ENCODE assay signal across 9 cellular contexts in the genomic region with DNA sequence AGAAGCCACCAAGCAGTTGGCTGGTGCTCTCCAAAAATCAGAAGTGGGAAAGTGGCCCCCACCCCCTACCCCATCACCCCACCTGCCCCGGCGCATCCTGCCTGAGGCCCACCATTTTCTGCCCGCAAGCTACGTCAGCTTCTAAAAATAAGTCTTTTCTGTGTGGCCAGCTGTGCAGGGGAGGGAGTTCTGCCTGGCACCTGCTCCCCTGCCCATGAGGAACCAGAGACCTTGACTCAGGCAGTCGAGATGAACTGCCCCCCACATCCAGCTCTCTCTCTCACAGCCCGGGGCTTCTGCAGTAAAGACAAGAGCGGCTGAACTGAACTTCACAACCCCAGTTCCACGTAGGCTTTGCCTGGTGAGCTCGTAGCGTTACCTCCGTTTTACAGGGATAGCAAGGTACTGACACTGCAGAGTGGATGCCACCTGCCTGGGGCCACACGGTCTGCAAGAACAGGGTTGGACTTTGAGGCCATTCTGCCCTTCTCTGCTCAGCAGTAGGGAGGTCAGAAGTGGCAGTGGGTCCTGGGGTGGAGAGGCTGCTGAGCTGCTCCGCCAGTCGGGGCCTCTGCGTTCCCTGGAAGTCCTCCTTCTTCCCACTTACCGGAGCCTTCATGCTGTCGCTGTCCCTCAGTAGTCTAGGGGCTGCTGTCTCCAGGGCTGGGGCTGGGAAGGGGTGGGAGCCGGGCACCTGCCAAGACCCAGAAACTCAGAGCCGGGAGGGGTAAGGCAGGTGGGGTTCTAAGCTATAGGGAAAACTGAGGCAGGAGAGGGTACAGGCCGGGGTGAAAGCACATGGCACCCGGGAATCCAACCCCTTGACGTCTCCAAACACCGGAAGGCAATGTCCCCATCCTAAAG. TPM values are rescaled to one million over a fixed set of nuclear protein-coding genes. Genes with fewer than 3 reads are reported as not detected.
DNase-seq lines count a peak whose midpoint lies in the region; ATAC-seq, FAIRE-seq and TF ChIP-seq lines count a peak whose summit lies in the region.
"Had no signal": no experiment of that assay in that cellular context is flagged by ENCODE, and none has a peak within 500 bp of the region (broad histone marks: within the 10 kb centered on the region; RNA-seq: fewer than 3 reads in every experiment).

No MANE protein-coding gene starts in this region.

- H3K9me3 ChIP-seq in gastroesophageal sphincter: no peaks in the 10 kb centered on the region
- no peaks in the 10 kb centered on the region for H3K9me3 ChIP-seq in gastrocnemius medialis

- no peak for TF ChIP-seq CTCF in VCaP (conservative IDR thresholded peaks at IDR 0.05)
- TF ChIP-seq CTCF in gastroesophageal sphincter (IDR thresholded peaks at IDR 0.05): no peak
- TF ChIP-seq CTCF in gastrocnemius medialis (IDR thresholded peaks at IDR 0.05 in 4 of 5, conservative IDR thresholded peaks at IDR 0.05 in 1 of 5): no peak

- H3K4me3 ChIP-seq in ACC112 (ENCODE audit: low read depth, low read length) (peak overlapping the region; percentile 81), gastroesophageal sphincter (peak overlapping the region; percentile 45 to 64), gastrocnemius medialis (peak overlapping the region; percentile 58 to 75 (median 70))

- H2AFZ ChIP-seq in ACC112 (ENCODE audit: low read length, unreplicated experiment): peak overlapping the region; percentile 11

- TF ChIP-seq POLR2A in gastroesophageal sphincter (IDR thresholded peaks at IDR 0.05): no peak
- peak in 1 of 2 donors; percentile 22 for TF ChIP-seq POLR2A in gastrocnemius medialis (IDR thresholded peaks at IDR 0.05)

- intact Hi-C loops in gastrocnemius medialis (cut with DNase I; ENCODE audit: low total_unique reads): loop anchor here (2.0 to 10.0 kb wide), 3 partner anchors 39 to 691 kb away; partner anchors contain the start of genes AK1 and CDK9
- intact Hi-C loops in left colon (cut with DNase I, micrococcal nuclease): loop anchor here in 1 of 2 donors (10.0 kb wide), 1 partner anchor 131 kb away; the partner anchor contains the start of gene CDK9

- TF ChIP-seq EP300 in gastroesophageal sphincter (IDR thresholded peaks at IDR 0.05): no peak

- no peaks in the 10 kb centered on the region for H3K36me3 ChIP-seq in ACC112 (ENCODE audit: insufficient read depth, low read length)
- peaks cover 0 to 35% of the 10 kb centered on the region in 2 donors for H3K36me3 ChIP-seq in gastroesophageal sphincter
- H3K36me3 ChIP-seq in gastrocnemius medialis: peaks cover 0 to 19% of the 10 kb centered on the region in 2 donors

- H3K4me1 ChIP-seq in ACC112 (ENCODE audit: control insufficient read depth, insufficient read depth, low read length, unreplicated experiment) (peaks cover 42% of the 10 kb centered on the region), gastroesophageal sphincter (peaks cover 0 to 56% (median 29%) of the 10 kb centered on the region in 3 donors), gastrocnemius medialis (peaks cover 20 to 23% of the 10 kb centered on the region in 2 donors)

- DNase-seq in GM19239 (ENCODE audit: insufficient read length, low spot score): no peak
- DNase-seq in gastrocnemius medialis: peak in 1 of 2 donors; percentile 54
- DNase-seq in left colon: no peak
- no peak for DNase-seq in NCI-H526 treated with DMSO at 0.1 percent for 48 hours (lab: John Stamatoyannopoulos, UW)

- WGBS in gastroesophageal sphincter (ENCODE audit: low coverage in 1 of 2), 2 donors: 20% methylated on average over 1 of the region's 23 CpGs; no CpG with 5 or more reads in 1 of the 2 donors

- no peak for ATAC-seq in gastroesophageal sphincter
- peak; percentile 16 for ATAC-seq in gastrocnemius medialis
- ATAC-seq in left colon: no peak
- no peak for ATAC-seq in GM18858 (IDR thresholded peaks at IDR 0.05; ENCODE audit: unreplicated experiment)

- peaks cover 25% of the 10 kb centered on the region for H3K79me2 ChIP-seq in ACC112 (ENCODE audit: control insufficient read depth, insufficient read depth, low read length, unreplicated experiment)

- H3K27me3 ChIP-seq in ACC112 (ENCODE audit: insufficient read depth, low read length) (no peaks in the 10 kb centered on the region), gastroesophageal sphincter (no peaks in the 10 kb centered on the region), gastrocnemius medialis (no peaks in the 10 kb centered on the region)

- in situ Hi-C loops in gastrocnemius medialis (cut with MboI; ENCODE audit: low sequenced_read_pairs in 4 of 4): loop anchor here in 1 of 4 donors (25.0 kb wide), 1 partner anchor 679 kb away; no protein-coding TSS in a partner anchor

- peak overlapping the region; percentile 27; the same call in 1 of the 2 replicates for H3K27ac ChIP-seq in ACC112 (ENCODE audit: low read depth, low read length)
- H3K27ac ChIP-seq in VCaP: peak overlapping the region; percentile 48; the same call in 1 of the 2 replicates
- H3K27ac ChIP-seq in gastroesophageal sphincter: peak overlapping the region in 3 of 4 donors; percentile 79 to 83 (median 82)
- peak overlapping the region; percentile 67 to 79 (median 73) for H3K27ac ChIP-seq in gastrocnemius medialis

- peak; percentile 86 for FAIRE-seq in GM19239 (lab: Jason Lieb, UNC)
- FAIRE-seq: islet of Langerhans had no signal

RNA-seq across cellular contexts. Expression of gene ST6GALNAC4, which starts 0.8 kb away (rescaled TPM):
- 10 to 100 TPM; 25.2 to 49.7 (median 31.7) TPM for total RNA-seq in gastroesophageal sphincter
- 10 to 100 TPM; 11.2 to 48.4 (median 23.6) TPM for total RNA-seq in gastrocnemius medialis
- total RNA-seq in left colon: 10 to 100 TPM; 37.5 to 46.9 TPM

RNA-seq across cellular contexts. Expression of gene PIP5KL1, which starts 14.5 kb away (rescaled TPM):
- total RNA-seq in gastroesophageal sphincter (1 to 10 TPM in 2 of 4 donors, under 1 TPM in 1, not detected in 1; 0.66 to 3.4 (median 3.1) TPM), gastrocnemius medialis (1 to 10 TPM in 1 of 4 donors, not detected in 3; 4.2 TPM), left colon (1 to 10 TPM; 1.3 to 1.9 TPM)

RNA-seq across cellular contexts. Expression of gene ST6GALNAC6, which starts 16.6 kb away (rescaled TPM):
- total RNA-seq in gastroesophageal sphincter: 100 to 1,000 TPM; 112 to 146 (median 132) TPM
- 10 to 100 TPM; 46.7 to 69.3 (median 56.9) TPM for total RNA-seq in gastrocnemius medialis
- total RNA-seq in left colon: 100 to 1,000 TPM; 222 to 302 TPM

RNA-seq across cellular contexts. Expression of gene DPM2, which starts 21.6 kb away (rescaled TPM):
- 10 to 100 TPM in 2 of 4 donors, 1 to 10 TPM in 2; 8.9 to 15.0 (median 11.2) TPM for total RNA-seq in gastroesophageal sphincter
- 10 to 100 TPM in 1 of 4 donors, 1 to 10 TPM in 3; 4.7 to 10.4 (median 5.9) TPM for total RNA-seq in gastrocnemius medialis
- total RNA-seq in left colon: 10 to 100 TPM; 25.1 to 28.6 TPM

RNA-seq across cellular contexts. Expression of gene AK1, which starts 38.6 kb away (rescaled TPM):
- total RNA-seq in gastroesophageal sphincter (10 to 100 TPM; 46.7 to 73.9 (median 49.7) TPM), gastrocnemius medialis (100 to 1,000 TPM; 240 to 489 (median 359) TPM), left colon (100 to 1,000 TPM; 114 to 141 TPM)

Comparison
In these comparisons a context has a peak if more than half of its experiments do, and no peak if none do; other contexts are left out.
1. H3K27ac ChIP-seq: peak in every context shown above with its lines; median percentile 82 in gastroesophageal sphincter; 73 in gastrocnemius medialis; 48 in VCaP; 27 in ACC112.
2. ATAC-seq: peak in gastrocnemius medialis (2 of 2); none in gastroesophageal sphincter (single experiment), left colon (single experiment) and GM18858 (single experiment).
3. Peak in every context shown above with its lines, with median percentiles within 50 percentile points of each other: H3K4me3 ChIP-seq.